In genomic region chr1:180907313-180908055, GRCh38 we compare ENCODE assay signal across 1 cellular context.
TF ChIP-seq lines count a peak whose summit lies in the region.

No MANE protein-coding gene starts in this region.

TF ChIP-seq in SK-N-SH, 30 proteins besides CTCF, POLR2A, EP300 and RAD21 (continued from another document):
- TF ChIP-seq ZBTB33 (IDR thresholded peaks at IDR 0.05; ENCODE audit: borderline replicate concordance, low read depth) (no peak), SMC3 (IDR thresholded peaks at IDR 0.05; ENCODE audit: low read depth, low read length) (no peak), ELF1 (IDR thresholded peaks at IDR 0.05) (no peak), FOXJ3 (CRISPR knock-in tag; IDR thresholded peaks at IDR 0.05) (no peak), SIN3A (IDR thresholded peaks at IDR 0.05; ENCODE audit: borderline replicate concordance, low read depth, low read length) (no peak), FOXM1 (IDR thresholded peaks at IDR 0.05; ENCODE audit: low read depth) (no peak)
